In genomic region chr10:17407040-17407439, GRCh38 we compare ENCODE assay signal across 17 cellular contexts. TPM values are rescaled to one million over a fixed set of nuclear protein-coding genes. Genes with fewer than 3 reads are reported as not detected.
DNase-seq lines count a peak whose midpoint lies in the region; ATAC-seq, FAIRE-seq and TF ChIP-seq lines count a peak whose summit lies in the region.
"Had no signal": no experiment of that assay in that cellular context is flagged by ENCODE, and none has a peak within 500 bp of the region (broad histone marks: within the 10 kb centered on the region; RNA-seq: fewer than 3 reads in every experiment).

No MANE protein-coding gene starts in this region.

- no peak for TF ChIP-seq RAD21 in H1 (IDR thresholded peaks at IDR 0.05 in 1 of 2, conservative IDR thresholded peaks at IDR 0.05 in 1 of 2; ENCODE audit: low read depth in 2 of 2, low read length in 2 of 2)

- H3K36me3 ChIP-seq in H1 (ENCODE audit: control insufficient read depth in 2 of 4, insufficient read depth in 4 of 4, low read length in 3 of 4) (no peaks in the 10 kb centered on the region), mesendoderm (ENCODE audit: control insufficient read depth, insufficient read depth, low read length) (no peaks in the 10 kb centered on the region)
- H3K36me3 ChIP-seq: BLaER1 had no signal

- H3K79me2 ChIP-seq in H1 (ENCODE audit: control insufficient read depth in 1 of 2, insufficient read depth in 2 of 2, low read length in 2 of 2): no peaks in the 10 kb centered on the region
- no peaks in the 10 kb centered on the region for H3K79me2 ChIP-seq in mesendoderm (ENCODE audit: control insufficient read depth, insufficient read depth, low read length)

- WGBS in H1 (ENCODE audit: extremely low coverage in 1 of 2, insufficient coverage in 1 of 2, insufficient read length in 1 of 2, insufficient replicate concordance in 2 of 2, low coverage in 1 of 2, low lambda C conversion rate in 2 of 2, missing lambda C conversion rate in 1 of 2), 2 experiments: 90% methylated on average over 4 of the region's 4 CpGs; no CpG with 5 or more reads in 1 of the 2 experiments
- WGBS in mesendoderm (ENCODE audit: extremely low coverage, insufficient coverage, low lambda C conversion rate): no CpG with 5 or more reads among the region's 4 CpGs

- no peak overlapping the region for H4K8ac ChIP-seq in H1 (ENCODE audit: extremely low read depth, insufficient read depth, low read length)
- H4K8ac ChIP-seq in mesendoderm (ENCODE audit: low read depth, low read length): no peak overlapping the region

- 0 out of 2 replicates have a peak overlapping the region, but pooled peaks have one; percentile 25 for H2BK20ac ChIP-seq in H1 (ENCODE audit: low read length)

- H2AK5ac ChIP-seq in H1 (ENCODE audit: low read depth, low read length) (peak overlapping the region; percentile 70), mesendoderm (ENCODE audit: low read length) (peak overlapping the region; percentile 80)

- H4K5ac ChIP-seq in H1 (ENCODE audit: insufficient read length, low read depth, low read length): no peak overlapping the region
- no peak overlapping the region for H4K5ac ChIP-seq in mesendoderm (ENCODE audit: low read length)

- H3K14ac ChIP-seq in H1 (ENCODE audit: insufficient read length): no peak overlapping the region

- H2BK12ac ChIP-seq in H1 (ENCODE audit: low read depth, low read length): no peak overlapping the region

- H3K9ac ChIP-seq in H1 (replicated peaks in 1 of 4; ENCODE audit: extremely low read depth in 1 of 4, low read depth in 3 of 4, low read length in 3 of 4) (no peak overlapping the region), mesendoderm (ENCODE audit: low read length) (no peak overlapping the region)
- H3K9ac ChIP-seq: BLaER1 had no signal

- H2BK5ac ChIP-seq in H1 (ENCODE audit: low read depth, low read length) (no peak overlapping the region), mesendoderm (ENCODE audit: low read length) (no peak overlapping the region)

- CTCF ChIA-PET in H1 (lab: Charles Lee; ENCODE audit: partially characterized antibody): interaction anchor here (0.7 to 7.5 kb wide), 8 partner anchors 9 to 563 kb away, joined by 3 to 46 read pairs (median 4); no protein-coding TSS in a partner anchor

- H3K18ac ChIP-seq in H1 (ENCODE audit: extremely low read depth, low read length): no peak overlapping the region
- no peak overlapping the region for H3K18ac ChIP-seq in mesendoderm (ENCODE audit: low read length)

- no peak overlapping the region for H2AFZ ChIP-seq in H1 (ENCODE audit: low read length)

- H3K56ac ChIP-seq in H1 (replicated peaks; ENCODE audit: insufficient read length, low read depth, low read length): no peak overlapping the region
- peak overlapping the region; percentile 42 for H3K56ac ChIP-seq in mesendoderm (ENCODE audit: low read length)

- no peaks in the 10 kb centered on the region for H4K20me1 ChIP-seq in H1 (replicated peaks in 1 of 2; ENCODE audit: control insufficient read depth in 1 of 2, insufficient read depth in 2 of 2, low read length in 2 of 2)
- H4K20me1 ChIP-seq: BLaER1 had no signal

- H3K79me1 ChIP-seq in H1 (ENCODE audit: low read depth, low read length) (no peaks in the 10 kb centered on the region), mesendoderm (ENCODE audit: low read length) (no peaks in the 10 kb centered on the region)

- intact Hi-C loops in left ventricle myocardium superior (cut with micrococcal nuclease): no loop called here

- no peak overlapping the region for H3K27ac ChIP-seq in H1 (ENCODE audit: low read depth, low read length)
- no peak overlapping the region for H3K27ac ChIP-seq in mesendoderm (ENCODE audit: low read depth, low read length)
- H3K27ac ChIP-seq: BLaER1 had no signal

- no peak for TF ChIP-seq EP300 in H1 (IDR thresholded peaks at IDR 0.05; ENCODE audit: borderline replicate concordance in 1 of 2, low read depth in 2 of 2, low read length in 2 of 2)

- peak; percentile 7 to 27 for DNase-seq in NOMO-1 (lab: John Stamatoyannopoulos, UW; ENCODE audit: unreplicated experiment in 2 of 2)
- DNase-seq in NOMO-1 treated with dmso at 0.1 percent for 144 hours (lab: John Stamatoyannopoulos, UW; ENCODE audit: unreplicated experiment): no peak
- DNase-seq in H1 (ENCODE audit: low read depth in 1 of 2, low spot score in 2 of 2): no peak
- DNase-seq in mesendoderm: no peak
- DNase-seq in left ventricle myocardium superior: no peak
- DNase-seq in UCSD-AML1 (lab: John Stamatoyannopoulos, UW; ENCODE audit: unreplicated experiment): no peak
- DNase-seq: 8988T; AML-193; Caco-2; CD8-positive, alpha-beta memory T cell; DND-41; GDM1; HCEC 1CT had no signal

- TF ChIP-seq POLR2A in H1 (IDR thresholded peaks at IDR 0.05; ENCODE audit: control extremely low read depth in 1 of 2, low read depth in 2 of 2, low read length in 2 of 2): no peak

- POLR2A ChIA-PET in H1 (lab: Charles Lee; ENCODE audit: partially characterized antibody): no interaction called here

- no peak overlapping the region for H3K4me3 ChIP-seq in H1 (ENCODE audit: extremely low read depth in 1 of 4, insufficient read depth in 2 of 4, low read depth in 3 of 4, low read length in 4 of 4)
- H3K4me3 ChIP-seq in mesendoderm (ENCODE audit: low read length): no peak overlapping the region
- H3K4me3 ChIP-seq: BLaER1 had no signal

- no peaks in the 10 kb centered on the region for H3K23me2 ChIP-seq in H1 (ENCODE audit: low read depth, low read length)

- H2BK15ac ChIP-seq in H1 (ENCODE audit: low read length) (no peak overlapping the region), mesendoderm (replicated peaks; ENCODE audit: low read depth) (no peak overlapping the region)

- H3K27me3 ChIP-seq in H1 (replicated peaks in 1 of 4; ENCODE audit: control insufficient read depth in 3 of 4, extremely low read depth in 1 of 4, insufficient read depth in 3 of 4, low read length in 3 of 4): no peaks in the 10 kb centered on the region
- H3K27me3 ChIP-seq in mesendoderm (ENCODE audit: insufficient read depth, low read length, poor library complexity): no peaks in the 10 kb centered on the region
- H3K27me3 ChIP-seq: BLaER1 had no signal

- ATAC-seq in left ventricle myocardium superior: no peak
- ATAC-seq in GM21360 (IDR thresholded peaks at IDR 0.05; ENCODE audit: unreplicated experiment): no peak

- FAIRE-seq in H1 (lab: Jason Lieb, UNC): no peak
- FAIRE-seq: GM12892 had no signal

- no peak overlapping the region for H4K91ac ChIP-seq in H1 (replicated peaks; ENCODE audit: insufficient read length, low read length)

- H3K4me2 ChIP-seq in H1 (ENCODE audit: insufficient read depth in 1 of 2, low read depth in 2 of 2, low read length in 2 of 2): no peak overlapping the region; a peak in 1 of 4 replicates
- H3K4me2 ChIP-seq in mesendoderm (ENCODE audit: low read length): no peak overlapping the region
- H3K4me2 ChIP-seq: BLaER1 had no signal

- H3K23ac ChIP-seq in H1 (ENCODE audit: insufficient read length) (no peak overlapping the region), mesendoderm (ENCODE audit: low read length) (no peak overlapping the region)

- H3K4ac ChIP-seq in H1 (replicated peaks; ENCODE audit: insufficient read length, low read depth, low read length): no peak overlapping the region
- H3K4ac ChIP-seq in mesendoderm (ENCODE audit: low read depth, low read length): peak overlapping the region; percentile 65

- H3K9me3 ChIP-seq in H1 (ENCODE audit: insufficient read depth in 2 of 2, low read depth in 1 of 2, low read length in 1 of 2): no peaks in the 10 kb centered on the region
- H3K9me3 ChIP-seq: BLaER1 had no signal

- H3K4me1 ChIP-seq in H1 (replicated peaks in 1 of 4; ENCODE audit: control insufficient read depth in 3 of 4, insufficient read depth in 4 of 4, low read length in 3 of 4) (peaks cover 0 to 6% (median 4%) of the 10 kb centered on the region in 4 experiments; a peak in 5 of 7 replicates), mesendoderm (ENCODE audit: control insufficient read depth, low read depth, low read length) (peaks cover 6% of the 10 kb centered on the region)

- H2BK120ac ChIP-seq in H1 (replicated peaks; ENCODE audit: low read depth, low read length): no peak overlapping the region
- no peak overlapping the region for H2BK120ac ChIP-seq in mesendoderm (ENCODE audit: low read depth, low read length)

- no peak for TF ChIP-seq CTCF in H1 (IDR thresholded peaks at IDR 0.05; ENCODE audit: control extremely low read depth in 1 of 3, insufficient read depth in 1 of 3, low read depth in 1 of 3, low read length in 3 of 3)

TF ChIP-seq in H1, 55 proteins besides CTCF, POLR2A, EP300 and RAD21:
- TF ChIP-seq CREB1 (IDR thresholded peaks at IDR 0.05) (no peak), CEBPB (IDR thresholded peaks at IDR 0.05; ENCODE audit: low read depth, low read length) (no peak), TAF7 (optimal IDR thresholded peaks at IDR 0.05; ENCODE audit: borderline replicate concordance, low read depth, low read length) (no peak), GTF2F1 (IDR thresholded peaks at IDR 0.05; ENCODE audit: borderline replicate concordance, low read depth, low read length) (no peak), SAP30 (IDR thresholded peaks at IDR 0.05; ENCODE audit: insufficient read depth, insufficient replicate concordance, low read length) (no peak)
- TF ChIP-seq, protein P1, sequence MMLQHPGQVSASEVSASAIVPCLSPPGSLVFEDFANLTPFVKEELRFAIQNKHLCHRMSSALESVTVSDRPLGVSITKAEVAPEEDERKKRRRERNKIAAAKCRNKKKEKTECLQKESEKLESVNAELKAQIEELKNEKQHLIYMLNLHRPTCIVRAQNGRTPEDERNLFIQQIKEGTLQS (IDR thresholded peaks at IDR 0.05; ENCODE audit: insufficient read depth, low read depth, low read length): no peak

RNA-seq across cellular contexts. Expression of gene ST8SIA6, which starts 47.4 kb away (rescaled TPM):
- 1.1 and 1.3 TPM in 2 replicates for total RNA-seq in H1 (2021; fragmentation: NEBNext Ultra II Directional; extraction: Animal tissue kit (Norgen Biotek cat#: 25700))
- polyA plus RNA-seq in H1 (2011; rRNA removed): 0.50 and 0.70 TPM in 2 replicates
- 0.53 TPM for polyA plus RNA-seq in H1 (2011; cell fraction: cytosol; rRNA removed)
- 0.84 TPM for polyA plus RNA-seq in H1 (2011; cell fraction: nucleus; rRNA removed)
- polyA plus RNA-seq in H1 (2012, experiment 1 of 2): 0.61 to 1.1 TPM (median 0.84 TPM) in 4 replicates
- polyA plus RNA-seq in H1 (2012, experiment 2 of 2): 0.07 TPM
- polyA plus RNA-seq in H1 (2013, experiment 1 of 2): 1.6 TPM
- 1.5 TPM for polyA plus RNA-seq in H1 (2013, experiment 2 of 2)
- polyA minus RNA-seq in H1 (2011; rRNA and poly(A)+ RNA removed): 0.69 and 1.1 TPM in 2 replicates
- 1.2 TPM for polyA minus RNA-seq in H1 (2011; cell fraction: cytosol; rRNA and poly(A)+ RNA removed)
- 4.7 TPM for polyA minus RNA-seq in H1 (2011; cell fraction: nucleus; rRNA and poly(A)+ RNA removed)
- 1.5 TPM for polyA plus RNA-seq in mesendoderm (2013, experiment 1 of 2)
- polyA plus RNA-seq in mesendoderm (2013, experiment 2 of 2): 1.6 TPM
- 7.4 TPM for total RNA-seq in left ventricle myocardium superior
- total RNA-seq: CD8-positive, alpha-beta memory T cell; H4 had no signal

Comparison
In these comparisons a context has a peak if more than half of its experiments do, and no peak if none do; other contexts are left out.
1. DNase-seq: peak in NOMO-1 (2 of 2); none in NOMO-1 treated with dmso at 0.1 percent for 144 hours (single experiment), H1 (0 of 2), mesendoderm (single experiment), left ventricle myocardium superior (single experiment) and UCSD-AML1 (single experiment).